8 cellular contexts compared by ENCODE assay signal in genomic region chr2:95159690-95160449, GRCh38. TPM values are rescaled to one million over a fixed set of nuclear protein-coding genes. Genes with fewer than 3 reads are reported as not detected.
DNase-seq lines count a peak whose midpoint lies in the region; ATAC-seq and TF ChIP-seq lines count a peak whose summit lies in the region.

Gene ZNF514 (minus strand): TSS chr2:95159848. CDS start chr2:95153253, 6,595 bp downstream.

- H3K36me3 ChIP-seq in ectodermal cell (ENCODE audit: control insufficient read depth, insufficient read depth, low read length) (peaks cover 9% of the 10 kb centered on the region), lower lobe of right lung (peaks cover 8% of the 10 kb centered on the region)

- POLR2A ChIA-PET in activated CD4-positive, alpha-beta memory T cell treated with anti-CD3 and anti-CD28 coated beads for 36 hours (lab: Charles Lee), result interaction anchor here (1.0 kb wide), 1 partner anchor 39 kb away, joined by 4 read pairs; no protein-coding TSS in a partner anchor

- ATAC-seq in HG03135 (IDR thresholded peaks at IDR 0.05; ENCODE audit: unreplicated experiment) (peak; percentile 82), lower lobe of right lung (peak; percentile 96 to 97)

- H3K9me3 Mint-ChIP-seq in activated CD4-positive, alpha-beta memory T cell treated with anti-CD3 and anti-CD28 coated beads for 36 hours, result peaks cover 16% of the 10 kb centered on the region

- H3K9me3 ChIP-seq in ectodermal cell (ENCODE audit: control insufficient read depth, low read length) (no peaks in the 10 kb centered on the region), lower lobe of right lung (no peaks in the 10 kb centered on the region)

- intact Hi-C loops in activated CD4-positive, alpha-beta memory T cell treated with anti-CD3 and anti-CD28 coated beads for 36 hours (cut with micrococcal nuclease), result loop anchor here (1.0 to 2.0 kb wide), 2 partner anchors 38 to 83 kb away; no protein-coding TSS in a partner anchor
- intact Hi-C loops in lower lobe of right lung (cut with DNase I), result no loop called here

- peak within 1 kb of the TSS; percentile 62 for H3K27ac Mint-ChIP-seq in activated CD4-positive, alpha-beta memory T cell treated with anti-CD3 and anti-CD28 coated beads for 36 hours

- CTCF ChIA-PET in activated CD4-positive, alpha-beta memory T cell treated with anti-CD3 and anti-CD28 coated beads for 36 hours (lab: Charles Lee), result interaction anchor here (1.2 to 1.4 kb wide), 3 partner anchors 38 to 83 kb away, joined by 3 to 9 read pairs (median 4); partner anchors contain the start of gene MRPS5

- in situ Hi-C loops in GM18951 (cut with MboI; ENCODE audit: low sequenced_read_pairs, unreplicated experiment), result no loop called here

- WGBS in ectodermal cell, 2 experiments, result 11 to 12% methylated on average over 64 of the region's 64 CpGs

- peak within 1 kb of the TSS; percentile 82 for H3K4me3 Mint-ChIP-seq in activated CD4-positive, alpha-beta memory T cell treated with anti-CD3 and anti-CD28 coated beads for 36 hours

- H3K27ac ChIP-seq in ectodermal cell (ENCODE audit: insufficient read depth, low read depth, low read length, poor library complexity, severe bottlenecking) (no peak within 1 kb of the TSS), lower lobe of right lung (peak within 1 kb of the TSS; percentile 81)

- TF ChIP-seq POLR2A in GM18951 (IDR thresholded peaks at IDR 0.05; ENCODE audit: extremely low read depth, insufficient read depth, insufficient read length), result peak; percentile 39

- H3K36me3 Mint-ChIP-seq in activated CD4-positive, alpha-beta memory T cell treated with anti-CD3 and anti-CD28 coated beads for 36 hours, result peaks cover 21% of the 10 kb centered on the region

- H3K4me1 ChIP-seq in ectodermal cell (ENCODE audit: control insufficient read depth, insufficient read depth, low read length) (peaks cover 3% of the 10 kb centered on the region), lower lobe of right lung (peaks cover 19% of the 10 kb centered on the region)

- DNase-seq in AG08395 (ENCODE audit: low spot score) (peak; percentile 90), NCI-H510A treated with DMSO at 0.1 percent for 48 hours (lab: John Stamatoyannopoulos, UW) (peak; percentile 33), lower lobe of right lung (peak; percentile 90)
- peak; percentile 76 for DNase-seq in activated CD4-positive, alpha-beta memory T cell treated with anti-CD3 and anti-CD28 coated beads for 36 hours
- peak; percentile 68 to 73 for DNase-seq in stimulated activated CD4-positive, alpha-beta T cell treated with anti-CD3 and anti-CD28 coated beads, Interleukin-4, amount 100 ng/mL, for 4 hours

- H3K27me3 Mint-ChIP-seq in activated CD4-positive, alpha-beta memory T cell treated with anti-CD3 and anti-CD28 coated beads for 36 hours, result no peaks in the 10 kb centered on the region

- H3K4me1 Mint-ChIP-seq in activated CD4-positive, alpha-beta memory T cell treated with anti-CD3 and anti-CD28 coated beads for 36 hours (ENCODE audit: low read depth), result peaks cover 20% of the 10 kb centered on the region

- peaks cover 7% of the 10 kb centered on the region for H3K27me3 ChIP-seq in ectodermal cell (ENCODE audit: control insufficient read depth, insufficient read depth, low read length, poor library complexity, severe bottlenecking)
- no peaks in the 10 kb centered on the region for H3K27me3 ChIP-seq in lower lobe of right lung (ENCODE audit: low read depth)

- no peak for TF ChIP-seq CTCF in lower lobe of right lung (IDR thresholded peaks at IDR 0.05)

- peak within 1 kb of the TSS; percentile 69 for H3K4me3 ChIP-seq in ectodermal cell (ENCODE audit: insufficient read depth, low read depth, low read length)
- peak within 1 kb of the TSS; percentile 83 for H3K4me3 ChIP-seq in lower lobe of right lung

RNA-seq across cellular contexts. Expression of gene ZNF514, which starts in this region (rescaled TPM):
- 10 to 100 TPM; 10.8 to 11.6 TPM for total RNA-seq in activated CD4-positive, alpha-beta memory T cell treated with anti-CD3 and anti-CD28 coated beads for 36 hours
- 27.5 TPM for polyA plus RNA-seq in ectodermal cell (2013, experiment 1 of 4)
- 25.6 TPM for polyA plus RNA-seq in ectodermal cell (2013, experiment 2 of 4)
- 23.3 TPM for polyA plus RNA-seq in ectodermal cell (2013, experiment 3 of 4)
- 27.2 TPM for polyA plus RNA-seq in ectodermal cell (2013, experiment 4 of 4)
- 19.9 TPM for total RNA-seq in lower lobe of right lung

Comparison
In these comparisons a context has a peak if more than half of its experiments do, and no peak if none do; other contexts are left out.
1. DNase-seq: peak in every context shown above with its lines; median percentile 90 in AG08395; 90 in lower lobe of right lung; 76 in activated CD4-positive, alpha-beta memory T cell treated with anti-CD3 and anti-CD28 coated beads for 36 hours; 70 in stimulated activated CD4-positive, alpha-beta T cell treated with anti-CD3 and anti-CD28 coated beads, Interleukin-4, amount 100 ng/mL, for 4 hours; 33 in NCI-H510A treated with DMSO at 0.1 percent for 48 hours.